ENCODE assay signal across 8 cellular contexts in the genomic region with DNA sequence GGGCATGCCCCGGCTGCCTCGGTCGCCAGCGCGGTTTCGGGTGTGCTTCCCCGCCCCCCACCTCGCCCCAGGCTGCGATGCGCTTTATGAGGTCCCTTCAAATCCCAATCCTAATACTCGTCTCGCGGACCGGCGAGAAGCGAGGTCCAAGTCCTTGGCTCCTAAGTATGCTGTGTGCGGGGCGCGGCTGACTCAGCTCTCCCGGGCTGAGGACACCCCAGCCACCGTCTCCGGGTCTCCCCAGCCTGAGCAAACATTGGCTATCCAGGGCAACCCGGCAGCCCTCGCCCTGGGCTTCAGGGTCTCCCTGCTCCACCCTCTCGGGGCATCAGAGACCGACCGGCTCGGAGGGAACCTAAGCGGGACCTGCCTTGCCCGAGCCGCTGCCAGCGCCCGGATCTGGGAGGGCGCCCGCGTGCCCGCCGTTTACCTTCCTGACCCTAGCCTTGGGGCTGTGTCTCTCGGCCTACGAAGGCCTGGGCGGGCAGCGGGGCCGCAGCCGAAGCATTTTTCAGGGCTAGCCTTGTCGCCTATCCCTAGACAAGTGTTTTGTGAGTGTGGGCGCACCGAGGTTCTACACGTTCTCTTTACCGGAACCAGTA. TPM values are rescaled to one million over a fixed set of nuclear protein-coding genes. Genes with fewer than 3 reads are reported as not detected.
DNase-seq lines count a peak whose midpoint lies in the region; ATAC-seq, FAIRE-seq and TF ChIP-seq lines count a peak whose summit lies in the region.

No MANE protein-coding gene starts in this region.

- WGBS in upper lobe of left lung, 2 donors = 0% methylated on average over 1 to 26 of the region's 49 CpGs

- no peaks in the 10 kb centered on the region for H3K27me3 ChIP-seq in upper lobe of left lung

- H3K9me3 Mint-ChIP-seq in activated T-cell treated with anti-CD3 and anti-CD28 coated beads, Interleukin-2, amount 50 U/mL, for 4 hours = no peaks in the 10 kb centered on the region
- peaks cover 0 to 2% (median 0%) of the 10 kb centered on the region in 7 donors for H3K9me3 Mint-ChIP-seq in naive B cell

- no peak for TF ChIP-seq EP300 in upper lobe of left lung (IDR thresholded peaks at IDR 0.05)

- H3K4me3 ChIP-seq in fibroblast of mammary gland (ENCODE audit: control insufficient read depth, low read depth, low read length) (peak overlapping the region; percentile 60), upper lobe of left lung (peak overlapping the region; percentile 60 to 79 (median 78))

- peak overlapping the region; percentile 76 to 92 (median 82) for H3K27ac Mint-ChIP-seq in naive B cell

- TF ChIP-seq CTCF in fibroblast of mammary gland (conservative IDR thresholded peaks at IDR 0.05; ENCODE audit: control insufficient read depth, insufficient read depth, low read depth, low read length) = no peak
- no peak for TF ChIP-seq CTCF in upper lobe of left lung (IDR thresholded peaks at IDR 0.05)

- no peaks in the 10 kb centered on the region for H3K27me3 Mint-ChIP-seq in activated T-cell treated with anti-CD3 and anti-CD28 coated beads, Interleukin-2, amount 50 U/mL, for 4 hours (ENCODE audit: low read depth)
- no peaks in the 10 kb centered on the region for H3K27me3 Mint-ChIP-seq in naive B cell

- H3K4me1 Mint-ChIP-seq in activated T-cell treated with anti-CD3 and anti-CD28 coated beads, Interleukin-2, amount 50 U/mL, for 4 hours (ENCODE audit: low read depth) = peaks cover 52% of the 10 kb centered on the region
- peaks cover 29 to 63% (median 59%) of the 10 kb centered on the region in 3 donors for H3K4me1 Mint-ChIP-seq in naive B cell

- peak overlapping the region; percentile 95 for H3K4me3 Mint-ChIP-seq in activated T-cell treated with anti-CD3 and anti-CD28 coated beads, Interleukin-2, amount 50 U/mL, for 4 hours
- H3K4me3 Mint-ChIP-seq in naive B cell = peak overlapping the region; percentile 88 to 100 (median 99)

- peak overlapping the region; percentile 84 to 98 (median 92) for H3K27ac ChIP-seq in upper lobe of left lung

- peak; percentile 12 for DNase-seq in Caki2 (ENCODE audit: low read depth)
- peak; percentile 45 for DNase-seq in NCI-H2171 treated with DMSO at 0.1 percent for 48 hours (lab: John Stamatoyannopoulos, UW)
- peak; percentile 41 for DNase-seq in activated T-cell treated with anti-CD3 and anti-CD28 coated beads, Interleukin-2, amount 50 U/mL, for 4 hours
- DNase-seq in fibroblast of mammary gland (ENCODE audit: low read depth) = peak; percentile 41
- DNase-seq in naive B cell = peak; percentile 48
- peak; percentile 69 to 91 for DNase-seq in upper lobe of left lung
- DNase-seq in GM12892 (ENCODE audit: insufficient read length) = no peak

- no peaks in the 10 kb centered on the region for H3K9me3 ChIP-seq in upper lobe of left lung

- in situ Hi-C loops in Caki2 (cut with HindIII; ENCODE audit: low pct_unique_long_range_greater_than_20kb, low sequenced_read_pairs) = no loop called here

- H3K36me3 ChIP-seq in upper lobe of left lung = peaks cover 0 to 18% (median 4%) of the 10 kb centered on the region in 4 donors

- peaks cover 40 to 52% (median 49%) of the 10 kb centered on the region in 4 donors for H3K4me1 ChIP-seq in upper lobe of left lung

- TF ChIP-seq POLR2A in upper lobe of left lung (IDR thresholded peaks at IDR 0.05) (no peak), GM12892 (IDR thresholded peaks at IDR 0.05; ENCODE audit: low read depth, low read length) (no peak)

- peak; percentile 20 for ATAC-seq in GM21529 (IDR thresholded peaks at IDR 0.05; ENCODE audit: unreplicated experiment)
- ATAC-seq in activated T-cell treated with anti-CD3 and anti-CD28 coated beads, Interleukin-2, amount 50 U/mL, for 4 hours = peak; percentile 38 to 39
- peak; percentile 14 to 20 for ATAC-seq in naive B cell (ENCODE audit: low read depth in 2 of 2)
- ATAC-seq in upper lobe of left lung (ENCODE audit: low FRiP score in 2 of 2) = peak; percentile 67

- peaks cover 3% of the 10 kb centered on the region for H3K36me3 Mint-ChIP-seq in activated T-cell treated with anti-CD3 and anti-CD28 coated beads, Interleukin-2, amount 50 U/mL, for 4 hours (ENCODE audit: insufficient read depth)
- no peaks in the 10 kb centered on the region for H3K36me3 Mint-ChIP-seq in naive B cell

- no peak for FAIRE-seq in GM12892 (lab: Jason Lieb, UNC)

RNA-seq across cellular contexts. Expression of gene ITPKB, which starts 1.2 kb away (rescaled TPM):
- 0.07 and 0.43 TPM in 2 replicates for total RNA-seq in Caki2 (2014; rRNA removed; shearing (Covaris generic); ENCODE audit: low replicate concordance)
- total RNA-seq in activated T-cell treated with anti-CD3 and anti-CD28 coated beads, Interleukin-2, amount 50 U/mL, for 4 hours = 10 to 100 TPM; 26.2 to 28.3 (median 27.7) TPM
- 10 to 100 TPM; 24.5 to 48.9 (median 34.1) TPM for polyA plus RNA-seq in naive B cell (ENCODE audit: low read depth in 6 of 6)
- total RNA-seq in upper lobe of left lung = 10 to 100 TPM; 19.8 to 62.9 (median 45.8) TPM
- 8.6 TPM for polyA plus RNA-seq in GM12892 (2012; ENCODE audit: missing spikeins)

Comparison
In these comparisons a context has a peak if more than half of its experiments do, and no peak if none do; other contexts are left out.
1. ATAC-seq: peak in every context shown above with its lines; median percentile 67 in upper lobe of left lung; 38 in activated T-cell treated with anti-CD3 and anti-CD28 coated beads, Interleukin-2, amount 50 U/mL, for 4 hours; 20 in GM21529; 17 in naive B cell.
2. RNA of gene ITPKB, which starts 1.2 kb away (total RNA-seq): 19.8 to 62.9 TPM in upper lobe of left lung and 26.2 to 28.3 TPM in activated T-cell treated with anti-CD3 and anti-CD28 coated beads, Interleukin-2, amount 50 U/mL, for 4 hours; 0.07 to 0.43 TPM in Caki2; every median in the first group is over 10 times any median in the second.